In the genomic region with DNA sequence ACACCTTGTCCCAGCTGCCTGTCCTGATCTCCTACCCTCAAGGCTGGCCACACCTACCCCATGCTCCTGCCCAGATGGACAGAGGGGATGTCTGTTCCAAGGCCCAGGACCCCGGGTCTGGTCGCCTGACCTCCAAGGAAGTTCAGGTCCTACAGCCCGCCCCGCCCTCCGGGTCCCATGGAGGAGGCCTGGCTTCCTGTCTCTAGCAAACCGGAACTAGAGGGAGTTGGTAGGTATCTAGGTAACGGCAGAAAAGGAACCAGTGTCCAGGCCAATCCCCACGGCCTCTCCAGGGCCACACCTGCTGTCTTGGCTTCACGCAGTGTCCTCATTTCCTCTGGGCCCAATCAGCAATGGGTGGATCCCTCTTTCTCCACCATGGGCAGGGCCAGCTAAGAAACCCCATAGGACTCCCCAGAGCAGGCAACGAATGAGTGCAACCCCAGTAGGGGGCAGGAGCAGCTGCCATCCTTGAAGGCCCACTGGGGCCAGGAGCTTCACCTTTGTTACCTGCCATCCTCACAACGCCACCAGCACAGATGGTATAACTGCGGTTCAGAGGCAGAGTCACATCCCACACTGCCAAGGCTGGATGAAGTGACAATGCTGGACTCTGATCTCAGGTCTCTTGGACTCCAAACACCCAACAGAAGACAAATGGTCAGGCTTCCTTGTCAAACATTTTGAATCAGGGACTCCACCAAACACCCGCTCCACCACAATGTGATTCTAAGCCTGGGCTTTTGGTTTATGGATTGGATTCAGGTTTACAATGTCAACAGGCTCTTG, we compare ENCODE assay signal across 9 cellular contexts. TPM values are rescaled to one million over a fixed set of nuclear protein-coding genes. Genes with fewer than 3 reads are reported as not detected.
A peak's percentile ranks its signal among the peaks of the same experiment; 100 is the strongest.
DNase-seq lines count a peak whose midpoint lies in the region; ATAC-seq and TF ChIP-seq lines count a peak whose summit lies in the region.
"Had no signal": no experiment of that assay in that cellular context is flagged by ENCODE, and none has a peak within 500 bp of the region (broad histone marks: within the 10 kb centered on the region; RNA-seq: fewer than 3 reads in every experiment).

No MANE protein-coding gene starts in this region.

- peaks cover 27% of the 10 kb centered on the region for H3K79me2 ChIP-seq in trophoblast cell (ENCODE audit: control insufficient read depth, insufficient read depth, low read length, poor library complexity)

- no peak overlapping the region for H4K91ac ChIP-seq in trophoblast cell (ENCODE audit: low read depth, low read length)

- H3K27me3 ChIP-seq in trophoblast cell (ENCODE audit: insufficient read depth, low read length), result no peaks in the 10 kb centered on the region

- no peak overlapping the region for H3K9ac ChIP-seq in trophoblast cell (ENCODE audit: low read length)

- peak overlapping the region; percentile 38 for H4K12ac ChIP-seq in trophoblast cell (ENCODE audit: low read depth, low read length)

- no peak overlapping the region for H3K23ac ChIP-seq in trophoblast cell (ENCODE audit: low read length)

- no peak overlapping the region for H2BK12ac ChIP-seq in trophoblast cell (ENCODE audit: low read length)

- CTCF ChIA-PET in GM10248 (lab: Yijun Ruan, JAX), result interaction anchor here (1.0 to 14.0 kb wide), 8 partner anchors 9 to 204 kb away, joined by 3 to 375 read pairs (median 10); partner anchors contain the start of genes PXN and RPLP0

- H3K27ac ChIP-seq in trophoblast cell (ENCODE audit: low read depth, low read length), result no peak overlapping the region
- H3K27ac ChIP-seq: HL-60 had no signal

- H3K4ac ChIP-seq in trophoblast cell (ENCODE audit: low read depth, low read length), result peak overlapping the region; percentile 71

- H3K36me3 ChIP-seq in trophoblast cell (ENCODE audit: control insufficient read depth in 1 of 2, insufficient read depth in 2 of 2, low read length in 2 of 2), result peaks cover 50 to 54% of the 10 kb centered on the region in 2 experiments

- no peak overlapping the region for H3K4me3 ChIP-seq in trophoblast cell (ENCODE audit: low read depth, low read length)

- no peak for ATAC-seq in GM21515 (IDR thresholded peaks at IDR 0.05; ENCODE audit: unreplicated experiment)
- ATAC-seq in HG02610 (IDR thresholded peaks at IDR 0.05; ENCODE audit: unreplicated experiment), result no peak

- H3K4me1 ChIP-seq in trophoblast cell (ENCODE audit: control insufficient read depth in 1 of 2, insufficient read depth in 2 of 2, low read length in 2 of 2), result peaks cover 35 to 39% of the 10 kb centered on the region in 2 experiments

- peaks cover 27% of the 10 kb centered on the region for H3K79me1 ChIP-seq in trophoblast cell (ENCODE audit: low read length)

- POLR2A ChIA-PET in GM10248 (lab: Yijun Ruan, JAX), result interaction anchor here (0.5 to 5.4 kb wide), 4 partner anchors 25 to 65 kb away, joined by 4 to 52 read pairs (median 9); partner anchors contain the start of genes RNU4-1, RNU4-2 and RPLP0

- H2BK5ac ChIP-seq in trophoblast cell (ENCODE audit: low read depth, low read length, poor library complexity), result no peak overlapping the region

- H3K14ac ChIP-seq in trophoblast cell (ENCODE audit: low read length), result no peak overlapping the region

- H2AFZ ChIP-seq in trophoblast cell (ENCODE audit: insufficient read depth, low read length, poor library complexity), result no peak overlapping the region

- no CpG with 5 or more reads among the region's 13 CpGs for WGBS in trophoblast cell (ENCODE audit: extremely low coverage, insufficient coverage, insufficient read length)

- no peak overlapping the region for H3K4me2 ChIP-seq in trophoblast cell (ENCODE audit: low read length)

- H4K8ac ChIP-seq in trophoblast cell (ENCODE audit: low read depth, low read length), result no peak overlapping the region

- TF ChIP-seq CTCF in GM10248 (IDR thresholded peaks at IDR 0.05; ENCODE audit: control extremely low read depth, extremely low read depth, low read depth, missing control alignments), result no peak

- H3K18ac ChIP-seq in trophoblast cell (ENCODE audit: low read length), result no peak overlapping the region

- DNase-seq in GM10248 (ENCODE audit: extremely low spot score), result peak; percentile 81
- peak; percentile 55 for DNase-seq in NCI-H2196 treated with DMSO at 0.1 percent for 48 hours (lab: John Stamatoyannopoulos, UW; ENCODE audit: unreplicated experiment)
- DNase-seq in dermis blood vessel endothelial cell, result peak; percentile 59
- DNase-seq in trophoblast cell, result no peak
- DNase-seq in GOT3 (lab: John Stamatoyannopoulos, UW), result no peak
- no peak for DNase-seq in NCI-H1092 treated with DMSO at 0.1 percent for 48 hours (lab: John Stamatoyannopoulos, UW)

- no peaks in the 10 kb centered on the region for H3K9me3 ChIP-seq in trophoblast cell (ENCODE audit: insufficient read depth, low read depth, low read length)

- H2BK120ac ChIP-seq in trophoblast cell (ENCODE audit: insufficient read depth, low read length, poor library complexity), result no peak overlapping the region

- no peak overlapping the region for H2AK5ac ChIP-seq in trophoblast cell (ENCODE audit: low read length)

RNA-seq across cellular contexts. Expression of gene RPLP0, which starts 25.1 kb away (rescaled TPM):
- total RNA-seq in dermis blood vessel endothelial cell, result 2,752 and 4,252 TPM in 2 replicates
- polyA plus RNA-seq in trophoblast cell (2013), result 2,531 and 2,584 TPM in 2 replicates

RNA-seq across cellular contexts. Expression of gene GCN1, which starts 31.5 kb away (rescaled TPM):
- 162 and 166 TPM in 2 replicates for total RNA-seq in dermis blood vessel endothelial cell
- 41.3 and 42.4 TPM in 2 replicates for polyA plus RNA-seq in trophoblast cell (2013)

RNA-seq across cellular contexts. Expression of gene PXN, which starts 39.5 kb away (rescaled TPM):
- 69.8 and 141 TPM in 2 replicates for total RNA-seq in dermis blood vessel endothelial cell
- 99.6 and 100 TPM in 2 replicates for polyA plus RNA-seq in trophoblast cell (2013)

Comparison
In these comparisons a context has a peak if more than half of its experiments do, and no peak if none do; other contexts are left out.
1. DNase-seq: peak in GM10248 (single experiment), NCI-H2196 treated with DMSO at 0.1 percent for 48 hours (single experiment) and dermis blood vessel endothelial cell (single experiment); none in trophoblast cell (0 of 2), GOT3 (single experiment) and NCI-H1092 treated with DMSO at 0.1 percent for 48 hours (single experiment).